Comparison of ENCODE assay signal across 9 cellular contexts in the genomic region with DNA sequence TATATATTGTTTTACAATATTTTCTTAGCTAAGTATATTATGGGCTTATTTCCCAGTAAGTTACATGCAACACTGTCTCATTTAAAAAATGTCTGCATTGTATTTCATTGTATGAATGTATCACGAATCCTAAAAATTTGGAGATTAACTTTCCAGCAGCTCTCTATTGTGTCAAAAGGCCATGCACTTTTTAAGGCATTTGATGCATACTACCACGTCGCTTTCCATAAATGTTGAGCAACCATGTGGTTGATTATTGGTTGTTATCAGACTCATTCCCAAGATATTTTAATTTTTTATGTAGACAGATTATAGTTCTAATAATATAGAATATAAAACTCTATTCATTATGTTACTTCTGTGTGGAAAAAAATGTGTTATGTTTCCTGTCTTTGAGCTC.
"Had no signal": no experiment of that assay in that cellular context is flagged by ENCODE, and none has a peak within 500 bp of the region (broad histone marks: within the 10 kb centered on the region; RNA-seq: fewer than 3 reads in every experiment).

No MANE protein-coding gene starts in this region.

- H3K27ac ChIP-seq: GM23248 had no signal

- ATAC-seq: GM23338, HCT116 had no signal

- H3K4me1 ChIP-seq: HAP-1 had no signal

- H3K9me3 ChIP-seq: HAP-1 had no signal

- DNase-seq: GM23248, GOT3, H7, H9, HCEC 1CT, HFFc6 had no signal

- H3K4me3 ChIP-seq: GM23248, GM23338, HAP-1 had no signal

- H3K36me3 ChIP-seq: HAP-1 had no signal
